1 cellular context compared by ENCODE assay signal in genomic region chr1:30064547-30064946, GRCh38.
TF ChIP-seq lines count a peak whose summit lies in the region.

No MANE protein-coding gene starts in this region.

TF ChIP-seq in H1, 55 proteins besides CTCF, POLR2A, EP300 and RAD21:
- TF ChIP-seq PHF8 (conservative IDR thresholded peaks at IDR 0.05; ENCODE audit: low read depth, low read length) (no peak), CHD1 (IDR thresholded peaks at IDR 0.05; ENCODE audit: low read depth, low read length) (no peak), CHD7 (IDR thresholded peaks at IDR 0.05; ENCODE audit: insufficient replicate concordance, low read length) (no peak), ATF2 (IDR thresholded peaks at IDR 0.05; ENCODE audit: low read length) (no peak), GABPA (IDR thresholded peaks at IDR 0.05; ENCODE audit: borderline replicate concordance, insufficient read depth, low read length) (no peak), TAF7 (optimal IDR thresholded peaks at IDR 0.05; ENCODE audit: borderline replicate concordance, low read depth, low read length) (no peak)
